Comparison of ENCODE assay signal across 18 cellular contexts in the genomic region with DNA sequence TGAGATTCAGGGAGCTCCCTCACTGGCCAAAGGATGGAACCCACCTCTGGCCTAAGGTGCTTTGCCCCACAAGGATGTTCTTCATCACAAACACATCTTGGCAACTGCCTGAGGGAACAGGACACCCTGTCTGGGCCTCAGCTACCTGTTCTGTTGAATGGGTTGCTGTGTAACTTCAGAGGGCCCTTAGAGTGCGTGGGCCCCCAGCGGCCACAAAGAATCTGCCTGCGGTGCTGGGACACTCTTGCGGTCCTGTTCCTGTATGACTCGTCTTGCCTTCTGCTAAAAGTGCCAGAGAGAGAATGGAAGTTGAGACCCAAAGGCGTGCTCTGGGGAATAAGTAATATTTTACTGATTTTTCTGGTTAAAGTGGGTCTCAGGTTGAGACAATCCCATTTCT. TPM values are rescaled to one million over a fixed set of nuclear protein-coding genes. Genes with fewer than 3 reads are reported as not detected.
A peak's percentile ranks its signal among the peaks of the same experiment; 100 is the strongest.
DNase-seq lines count a peak whose midpoint lies in the region; ATAC-seq and TF ChIP-seq lines count a peak whose summit lies in the region.
"Had no signal": no experiment of that assay in that cellular context is flagged by ENCODE, and none has a peak within 500 bp of the region (broad histone marks: within the 10 kb centered on the region; RNA-seq: fewer than 3 reads in every experiment).

No MANE protein-coding gene starts in this region.

- peak overlapping the region; percentile 78 for H3K4me2 ChIP-seq in BLaER1
- no peak overlapping the region for H3K4me2 ChIP-seq in mesendoderm (ENCODE audit: low read length)

- H3K27me3 Mint-ChIP-seq in endodermal cell (ENCODE audit: insufficient read depth), result no peaks in the 10 kb centered on the region

- no peak overlapping the region for H2BK5ac ChIP-seq in mesendoderm (ENCODE audit: low read length)

- H3K4me3 Mint-ChIP-seq in endodermal cell, result no peak overlapping the region
- H3K4me3 Mint-ChIP-seq: CD8-positive, alpha-beta T cell had no signal

- TF ChIP-seq CTCF in RWPE1 (conservative IDR thresholded peaks at IDR 0.05; ENCODE audit: low read depth) (no peak), endodermal cell (conservative IDR thresholded peaks at IDR 0.05) (no peak)

- no peak overlapping the region for H2BK120ac ChIP-seq in mesendoderm (ENCODE audit: low read depth, low read length)

- H4K8ac ChIP-seq in mesendoderm (ENCODE audit: low read depth, low read length), result no peak overlapping the region

- H3K79me2 ChIP-seq in mesendoderm (ENCODE audit: control insufficient read depth, insufficient read depth, low read length), result no peaks in the 10 kb centered on the region

- peak overlapping the region; percentile 71 for H3K27ac Mint-ChIP-seq in endodermal cell
- H3K27ac Mint-ChIP-seq: CD8-positive, alpha-beta T cell had no signal

- H3K36me3 ChIP-seq in BLaER1 (peaks cover 94% of the 10 kb centered on the region), endodermal cell (ENCODE audit: control insufficient read depth, insufficient read depth, low read length) (peaks cover 10% of the 10 kb centered on the region), mesendoderm (ENCODE audit: control insufficient read depth, insufficient read depth, low read length) (no peaks in the 10 kb centered on the region)

- H3K4me3 ChIP-seq in BLaER1, result no peak overlapping the region
- H3K4me3 ChIP-seq in endodermal cell (ENCODE audit: low read length), result no peak overlapping the region
- no peak overlapping the region for H3K4me3 ChIP-seq in mesendoderm (ENCODE audit: low read length)
- H3K4me3 ChIP-seq: Peyer's patch had no signal

- H3K56ac ChIP-seq in mesendoderm (ENCODE audit: low read length), result no peak overlapping the region

- H3K27ac ChIP-seq in BLaER1 (peak overlapping the region; percentile 72), RWPE1 (peak overlapping the region; percentile 13; the same call in 1 of the 2 replicates), endodermal cell (ENCODE audit: low read depth, low read length) (no peak overlapping the region), mesendoderm (ENCODE audit: low read depth, low read length) (no peak overlapping the region)
- H3K27ac ChIP-seq: Peyer's patch had no signal

- H4K20me1 ChIP-seq in BLaER1, result peaks cover 83% of the 10 kb centered on the region

- WGBS in endodermal cell (ENCODE audit: insufficient coverage in 1 of 2, insufficient read length in 1 of 2), 2 experiments, result 95 to 100% methylated on average over 4 to 6 of the region's 6 CpGs
- WGBS in mesendoderm (ENCODE audit: extremely low coverage, insufficient coverage, low lambda C conversion rate), result no CpG with 5 or more reads among the region's 6 CpGs

- no peak overlapping the region for H3K18ac ChIP-seq in mesendoderm (ENCODE audit: low read length)

- no peak overlapping the region for H2BK15ac ChIP-seq in mesendoderm (replicated peaks; ENCODE audit: low read depth)

- DNase-seq in RWPE1 (ENCODE audit: low spot score) (no peak), endodermal cell (no peak), sciatic nerve (ENCODE audit: low spot score) (peak; percentile 36), NCI-H748 treated with DMSO at 0.1 percent for 48 hours (lab: John Stamatoyannopoulos, UW) (no peak), mesendoderm (no peak), anterior cingulate cortex (lab: John Stamatoyannopoulos, UW) (no peak)
- DNase-seq: ACHN; CD8-positive, alpha-beta T cell; DMS79 treated with DMSO at 0.1 percent for 48 hours; MM.1S; NCI-H1105 treated with DMSO at 0.1 percent for 48 hours; NCI-H187 treated with DMSO at 0.1 percent for 48 hours; NCI-H2171; NCI-H446 treated with DMSO at 0.1 percent for 48 hours; Peyer's patch; SIG-M5 had no signal

- CTCF ChIA-PET in RWPE1 (lab: Yijun Ruan, JAX), result interaction anchor here (1.1 to 1.2 kb wide), 2 partner anchors 229 to 232 kb away, joined by 3 to 6 read pairs; no protein-coding TSS in a partner anchor

- intact Hi-C loops in sciatic nerve (cut with DNase I), result no loop called here

- H3K27me3 ChIP-seq in BLaER1 (no peaks in the 10 kb centered on the region), endodermal cell (ENCODE audit: control insufficient read depth, insufficient read depth, low read length, poor library complexity, severe bottlenecking) (no peaks in the 10 kb centered on the region), mesendoderm (ENCODE audit: insufficient read depth, low read length, poor library complexity) (no peaks in the 10 kb centered on the region)
- H3K27me3 ChIP-seq: Peyer's patch had no signal

- H3K4me1 ChIP-seq in BLaER1 (peaks cover 99% of the 10 kb centered on the region), endodermal cell (ENCODE audit: control insufficient read depth, insufficient read depth, low read length) (peaks cover 12% of the 10 kb centered on the region), mesendoderm (ENCODE audit: control insufficient read depth, low read depth, low read length) (peaks cover 17% of the 10 kb centered on the region)
- H3K4me1 ChIP-seq: Peyer's patch had no signal

- H3K9me3 ChIP-seq in BLaER1 (no peaks in the 10 kb centered on the region), endodermal cell (ENCODE audit: control insufficient read depth, low read length) (no peaks in the 10 kb centered on the region)
- H3K9me3 ChIP-seq: Peyer's patch had no signal

- ATAC-seq in sciatic nerve, result no peak
- ATAC-seq in HG03457 (IDR thresholded peaks at IDR 0.05; ENCODE audit: unreplicated experiment), result no peak
- ATAC-seq: CD8-positive, alpha-beta T cell had no signal

- POLR2A ChIA-PET in RWPE1 (lab: Yijun Ruan, JAX; ENCODE audit: low non-redundant PET), result no interaction called here

- H2AK5ac ChIP-seq in mesendoderm (ENCODE audit: low read length), result no peak overlapping the region

- H3K9ac ChIP-seq in BLaER1 (no peak overlapping the region; the same call in 1 of the 2 replicates), endodermal cell (ENCODE audit: extremely low read depth, low read length, poor library complexity, severe bottlenecking) (no peak overlapping the region), mesendoderm (ENCODE audit: low read length) (no peak overlapping the region)

- H3K4ac ChIP-seq in mesendoderm (ENCODE audit: low read depth, low read length), result no peak overlapping the region

- no peaks in the 10 kb centered on the region for H3K9me3 Mint-ChIP-seq in endodermal cell
- H3K9me3 Mint-ChIP-seq: CD8-positive, alpha-beta T cell had no signal

- H4K5ac ChIP-seq in mesendoderm (ENCODE audit: low read length), result no peak overlapping the region

- no peaks in the 10 kb centered on the region for H3K79me1 ChIP-seq in mesendoderm (ENCODE audit: low read length)

- peaks cover 40% of the 10 kb centered on the region for H3K4me1 Mint-ChIP-seq in endodermal cell

- no peak overlapping the region for H3K23ac ChIP-seq in mesendoderm (ENCODE audit: low read length)

- H3K36me3 Mint-ChIP-seq in endodermal cell (ENCODE audit: low read depth), result peaks cover 38% of the 10 kb centered on the region

RNA-seq across cellular contexts. Expression of a gene that starts 14.1 kb away (rescaled TPM):
- total RNA-seq in endodermal cell (10 to 100 TPM; 56.7 to 60.0 TPM), sciatic nerve (24.7 TPM)
- 72.4 TPM for polyA plus RNA-seq in endodermal cell (2013, experiment 1 of 2)
- 76.0 TPM for polyA plus RNA-seq in endodermal cell (2013, experiment 2 of 2)
- 99.4 TPM for polyA plus RNA-seq in mesendoderm (2013, experiment 1 of 2)
- polyA plus RNA-seq in mesendoderm (2013, experiment 2 of 2), result 101 TPM

RNA-seq across cellular contexts. Expression of a gene that starts 38.4 kb away (rescaled TPM):
- total RNA-seq in endodermal cell (100 to 1,000 TPM; 119 to 128 TPM), sciatic nerve (141 TPM)
- 93.0 TPM for polyA plus RNA-seq in endodermal cell (2013, experiment 1 of 2)
- polyA plus RNA-seq in endodermal cell (2013, experiment 2 of 2), result 84.4 TPM
- polyA plus RNA-seq in mesendoderm (2013, experiment 1 of 2), result 158 TPM
- polyA plus RNA-seq in mesendoderm (2013, experiment 2 of 2), result 151 TPM

Comparison
In these comparisons a context has a peak if more than half of its experiments do, and no peak if none do; other contexts are left out.
1. H3K27ac ChIP-seq: peak in BLaER1 (single experiment) and RWPE1 (single experiment); none in endodermal cell (single experiment) and mesendoderm (single experiment).